31 cellular contexts compared by ENCODE assay signal in genomic region chr13:111243981-111244380, GRCh38.
DNase-seq lines count a peak whose midpoint lies in the region; ATAC-seq and TF ChIP-seq lines count a peak whose summit lies in the region.
"Had no signal": no experiment of that assay in that cellular context is flagged by ENCODE, and none has a peak within 500 bp of the region (broad histone marks: within the 10 kb centered on the region; RNA-seq: fewer than 3 reads in every experiment).

No MANE protein-coding gene starts in this region.

- no peaks in the 10 kb centered on the region for H3K9me3 ChIP-seq in prostate gland
- H3K9me3 ChIP-seq: A549; BE2C; BLaER1; BLaER1 treated with 17β-estradiol and CSF1 and Interleukin-3, amounts not matched to agents 10 nM and 100 nM; Caco-2 had no signal

- intact Hi-C loops in prostate gland (cut with DNase I) = no loop called here

- H3K27me3 ChIP-seq in prostate gland (replicated peaks; ENCODE audit: insufficient read depth) = no peaks in the 10 kb centered on the region
- H3K27me3 ChIP-seq: BE2C; BLaER1; BLaER1 treated with 17β-estradiol and CSF1 and Interleukin-3, amounts not matched to agents 10 nM and 100 nM had no signal

- no peaks in the 10 kb centered on the region for H3K36me3 ChIP-seq in prostate gland

- no peak for ATAC-seq in HG02642 (IDR thresholded peaks at IDR 0.05; ENCODE audit: poor library complexity, unreplicated experiment)
- ATAC-seq: A549; CD8-positive, alpha-beta T cell had no signal

- peak; percentile 71 for DNase-seq in LNCaP clone FGC (ENCODE audit: low read depth)
- no peak for DNase-seq in prostate gland (ENCODE audit: low spot score)
- DNase-seq in GM03348 (ENCODE audit: low spot score) = no peak
- DNase-seq in NCI-H526 treated with DMSO at 0.1 percent for 48 hours (lab: John Stamatoyannopoulos, UW) = no peak
- DNase-seq: 8988T; ACHN; AML-193; BE2C; C1 segment of cervical spinal cord; Caco-2; Calu3; CD4-positive, alpha-beta memory T cell; CD4-positive, alpha-beta T cell; CD4-positive, CD25-positive, alpha-beta regulatory T cell; CD8-positive, alpha-beta memory T cell; CD8-positive, alpha-beta T cell; COR-L47; DMS 273 treated with DMSO at 0.1 percent for 48 hours; DMS153; DMS53; DMS79; DMS79 treated with DMSO at 0.1 percent for 48 hours; DND-41; EL had no signal

- H3K27ac ChIP-seq in VCaP = peak overlapping the region; percentile 38
- H3K27ac ChIP-seq in prostate gland = peak overlapping the region; percentile 49 to 83
- H3K27ac ChIP-seq: 22Rv1; A549; BLaER1; BLaER1 treated with 17β-estradiol and CSF1 and Interleukin-3, amounts not matched to agents 10 nM and 100 nM; C4-2B had no signal

- H3K4me3 ChIP-seq in LNCaP clone FGC (ENCODE audit: low read depth, low read length) (no peak overlapping the region), prostate gland (no peak overlapping the region)
- H3K4me3 ChIP-seq: A549; BLaER1; BLaER1 treated with 17β-estradiol and CSF1 and Interleukin-3, amounts not matched to agents 10 nM and 100 nM had no signal

- 48% methylated on average over 1 of the region's 1 CpG for WGBS in prostate gland

- H3K4me1 ChIP-seq in prostate gland (replicated peaks) = peaks cover 10% of the 10 kb centered on the region
- H3K4me1 ChIP-seq: A549; BE2C; BLaER1; BLaER1 treated with 17β-estradiol and CSF1 and Interleukin-3, amounts not matched to agents 10 nM and 100 nM had no signal

- no peak for TF ChIP-seq CTCF in LNCaP clone FGC (IDR thresholded peaks at IDR 0.05; ENCODE audit: control insufficient read depth, extremely low read depth, insufficient read depth)
- TF ChIP-seq CTCF in VCaP (conservative IDR thresholded peaks at IDR 0.05) = no peak
- TF ChIP-seq CTCF in prostate gland (IDR thresholded peaks at IDR 0.05) = no peak

- no peak for TF ChIP-seq POLR2A in prostate gland (IDR thresholded peaks at IDR 0.05)
